ENCODE assay signal across 8 cellular contexts in genomic region chr13:79392882-79393563, GRCh38. TPM values are rescaled to one million over a fixed set of nuclear protein-coding genes. Genes with fewer than 3 reads are reported as not detected.
DNase-seq lines count a peak whose midpoint lies in the region; ATAC-seq and TF ChIP-seq lines count a peak whose summit lies in the region.

No MANE protein-coding gene starts in this region.

- CTCF ChIA-PET in activated naive CD4-positive, alpha-beta T cell treated with anti-CD3 and anti-CD28 coated beads, Interleukin-2, amount 10 ng/mL, durations not matched to agents 7 days and 5 days (lab: Charles Lee) = interaction anchor here (0.7 to 2.4 kb wide), 6 partner anchors 9 to 151 kb away, joined by 3 to 6 read pairs (median 4); partner anchors contain the start of gene RBM26

- TF ChIP-seq CTCF in Peyer's patch (IDR thresholded peaks at IDR 0.05) (no peak), fibroblast of mammary gland (conservative IDR thresholded peaks at IDR 0.05; ENCODE audit: control insufficient read depth, insufficient read depth, low read depth, low read length) (no peak)

- peak; percentile 81 for ATAC-seq in HG02884 (IDR thresholded peaks at IDR 0.05; ENCODE audit: unreplicated experiment)

- H3K4me1 ChIP-seq in Peyer's patch = peaks cover 0 to 12% (median 8%) of the 10 kb centered on the region in 4 donors

- TF ChIP-seq POLR2A in Peyer's patch (IDR thresholded peaks at IDR 0.05) = no peak

- peaks cover 47% of the 10 kb centered on the region for H3K4me1 Mint-ChIP-seq in activated naive CD4-positive, alpha-beta T cell treated with anti-CD3 and anti-CD28 coated beads, Interleukin-2, amount 10 ng/mL, durations not matched to agents 7 days and 5 days

- H3K27ac ChIP-seq in Peyer's patch = peak overlapping the region in 3 of 4 donors; percentile 40 to 79 (median 41)

- peak; percentile 28 for DNase-seq in activated naive CD4-positive, alpha-beta T cell treated with anti-CD3 and anti-CD28 coated beads, Interleukin-2, amount 10 ng/mL, durations not matched to agents 7 days and 5 days
- DNase-seq in activated naive CD4-positive, alpha-beta T cell treated with anti-CD3 and anti-CD28 coated beads, Interleukin-2, amount 50 U/mL, for 16 hours = no peak
- DNase-seq in Peyer's patch = no peak
- DNase-seq in fibroblast of mammary gland (ENCODE audit: low read depth) = peak; percentile 75
- no peak for DNase-seq in DMS153 (lab: John Stamatoyannopoulos, UW)
- no peak for DNase-seq in NCI-H2029 treated with DMSO at 0.1 percent for 48 hours (lab: John Stamatoyannopoulos, UW)
- no peak for DNase-seq in medulla oblongata (ENCODE audit: extremely low spot score)

- H3K36me3 Mint-ChIP-seq in activated naive CD4-positive, alpha-beta T cell treated with anti-CD3 and anti-CD28 coated beads, Interleukin-2, amount 10 ng/mL, durations not matched to agents 7 days and 5 days = peaks cover 38% of the 10 kb centered on the region

- no peaks in the 10 kb centered on the region for H3K27me3 ChIP-seq in Peyer's patch

- peaks cover 13% of the 10 kb centered on the region for H3K9me3 Mint-ChIP-seq in activated naive CD4-positive, alpha-beta T cell treated with anti-CD3 and anti-CD28 coated beads, Interleukin-2, amount 10 ng/mL, durations not matched to agents 7 days and 5 days

- no peaks in the 10 kb centered on the region for H3K27me3 Mint-ChIP-seq in activated naive CD4-positive, alpha-beta T cell treated with anti-CD3 and anti-CD28 coated beads, Interleukin-2, amount 10 ng/mL, durations not matched to agents 7 days and 5 days

- H3K27ac Mint-ChIP-seq in activated naive CD4-positive, alpha-beta T cell treated with anti-CD3 and anti-CD28 coated beads, Interleukin-2, amount 10 ng/mL, durations not matched to agents 7 days and 5 days = peak overlapping the region; percentile 94

- H3K4me3 ChIP-seq in Peyer's patch = peak overlapping the region in 2 of 4 donors; percentile 18
- no peak overlapping the region for H3K4me3 ChIP-seq in fibroblast of mammary gland (ENCODE audit: control insufficient read depth, low read depth, low read length)

- peaks cover 0 to 8% (median 0%) of the 10 kb centered on the region in 4 donors for H3K9me3 ChIP-seq in Peyer's patch

- H3K4me3 Mint-ChIP-seq in activated naive CD4-positive, alpha-beta T cell treated with anti-CD3 and anti-CD28 coated beads, Interleukin-2, amount 10 ng/mL, durations not matched to agents 7 days and 5 days = peak overlapping the region; percentile 53

- peaks cover 0 to 12% (median 0%) of the 10 kb centered on the region in 3 donors for H3K36me3 ChIP-seq in Peyer's patch

RNA-seq across cellular contexts. Expression of gene RBM26, which starts 13.0 kb away (rescaled TPM):
- 10 to 100 TPM; 34.8 to 96.6 (median 44.5) TPM for total RNA-seq in Peyer's patch

Comparison
In these comparisons a context has a peak if more than half of its experiments do, and no peak if none do; other contexts are left out.
1. DNase-seq: peak in activated naive CD4-positive, alpha-beta T cell treated with anti-CD3 and anti-CD28 coated beads, Interleukin-2, amount 10 ng/mL, durations not matched to agents 7 days and 5 days (single experiment) and fibroblast of mammary gland (single experiment); none in activated naive CD4-positive, alpha-beta T cell treated with anti-CD3 and anti-CD28 coated beads, Interleukin-2, amount 50 U/mL, for 16 hours (single experiment), Peyer's patch (0 of 3), DMS153 (single experiment), NCI-H2029 treated with DMSO at 0.1 percent for 48 hours (single experiment) and medulla oblongata (single experiment).